Comparison of ENCODE assay signal across 10 cellular contexts in the genomic region with DNA sequence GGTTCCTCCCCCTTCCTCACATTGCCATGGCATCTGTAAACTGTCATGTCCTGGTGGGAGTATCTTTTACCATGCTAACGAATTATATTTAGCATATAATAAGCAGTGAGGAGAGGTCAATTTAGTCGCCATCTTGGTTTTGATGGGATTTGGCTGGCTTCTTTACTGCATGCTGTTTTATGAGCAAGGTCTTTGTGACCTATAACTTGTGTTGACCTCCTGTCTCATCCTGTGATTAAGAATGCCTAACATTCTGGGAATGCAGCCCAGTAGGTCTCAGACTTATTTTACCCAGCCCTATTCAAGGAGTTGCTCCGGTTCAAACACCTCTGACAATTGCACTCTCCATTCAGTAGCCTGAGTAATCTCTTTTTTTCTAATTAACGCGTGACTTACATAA. TPM values are rescaled to one million over a fixed set of nuclear protein-coding genes. Genes with fewer than 3 reads are reported as not detected.
DNase-seq lines count a peak whose midpoint lies in the region; ATAC-seq and TF ChIP-seq lines count a peak whose summit lies in the region.
"Had no signal": no experiment of that assay in that cellular context is flagged by ENCODE, and none has a peak within 500 bp of the region (broad histone marks: within the 10 kb centered on the region; RNA-seq: fewer than 3 reads in every experiment).

No MANE protein-coding gene starts in this region.

- H3K27ac ChIP-seq in CD4-positive, alpha-beta T cell (ENCODE audit: low read depth, low read length): no peak overlapping the region
- H3K27ac ChIP-seq in HUES6 (ENCODE audit: low read depth, low read length): peak overlapping the region; percentile 35; the same call in 1 of the 2 replicates
- H3K27ac ChIP-seq in right atrium auricular region: no peak overlapping the region

- peaks cover 40% of the 10 kb centered on the region for H3K4me1 Mint-ChIP-seq in CD4-positive, alpha-beta T cell (ENCODE audit: low read depth)
- peaks cover 49% of the 10 kb centered on the region for H3K4me1 Mint-ChIP-seq in brain

- H3K4me3 ChIP-seq in HUES6 (ENCODE audit: low read depth, low read length): peak overlapping the region; percentile 98
- no peak overlapping the region for H3K4me3 ChIP-seq in right atrium auricular region

- no peaks in the 10 kb centered on the region for H3K27me3 Mint-ChIP-seq in CD4-positive, alpha-beta T cell
- peaks cover 18% of the 10 kb centered on the region for H3K27me3 Mint-ChIP-seq in brain

- CTCF ChIA-PET in CD4-positive, alpha-beta T cell (lab: Charles Lee): no interaction called here

- DNase-seq in CD4-positive, alpha-beta T cell: no peak
- DNase-seq in kidney glomerular epithelial cell (lab: John Stamatoyannopoulos, UW): peak; percentile 10
- DNase-seq in hepatic stellate cell (ENCODE audit: low spot score): no peak
- no peak for DNase-seq in germinal center (ENCODE audit: low spot score)
- DNase-seq in right atrium auricular region (ENCODE audit: low spot score): no peak
- DNase-seq: activated gamma-delta T cell, NCI-H1105 had no signal

- TF ChIP-seq CTCF in CD4-positive, alpha-beta T cell (IDR thresholded peaks at IDR 0.05): no peak
- TF ChIP-seq CTCF in brain (conservative IDR thresholded peaks at IDR 0.05) (no peak), right atrium auricular region (IDR thresholded peaks at IDR 0.05) (no peak)

- H3K9ac ChIP-seq in HUES6 (ENCODE audit: low read length): peak overlapping the region; percentile 98

- no peak overlapping the region for H3K4me3 Mint-ChIP-seq in CD4-positive, alpha-beta T cell
- H3K4me3 Mint-ChIP-seq in brain: peak overlapping the region; percentile 95 to 99 (median 98)

- no peaks in the 10 kb centered on the region for H3K27me3 ChIP-seq in CD4-positive, alpha-beta T cell (ENCODE audit: control insufficient read depth, insufficient read depth, low read length)
- H3K27me3 ChIP-seq in HUES6 (ENCODE audit: control insufficient read depth, insufficient read depth, low read length) (no peaks in the 10 kb centered on the region), right atrium auricular region (no peaks in the 10 kb centered on the region)

- H3K9me3 ChIP-seq in CD4-positive, alpha-beta T cell (ENCODE audit: control insufficient read depth, low read length): no peaks in the 10 kb centered on the region
- H3K9me3 ChIP-seq in HUES6 (ENCODE audit: control insufficient read depth, insufficient read depth, low read depth, low read length): no peaks in the 10 kb centered on the region
- H3K9me3 ChIP-seq in right atrium auricular region: no peaks in the 10 kb centered on the region

- H3K4me1 ChIP-seq in HUES6 (ENCODE audit: control insufficient read depth, insufficient read depth, low read length): peaks cover 25% of the 10 kb centered on the region
- H3K4me1 ChIP-seq in right atrium auricular region: peaks cover 0 to 32% of the 10 kb centered on the region in 2 donors

- intact Hi-C loops in CD4-positive, alpha-beta T cell (cut with DNase I, micrococcal nuclease): loop anchor here in 1 of 2 experiments (10.0 kb wide), 2 partner anchors 451 to 979 kb away; a partner anchor contains a TSS

- no peak for ATAC-seq in CD4-positive, alpha-beta T cell (ENCODE audit: poor library complexity)
- ATAC-seq in GM18858 (IDR thresholded peaks at IDR 0.05; ENCODE audit: unreplicated experiment): no peak

- H3K36me3 ChIP-seq in HUES6 (ENCODE audit: control insufficient read depth, insufficient read depth, low read length): peaks cover 17% of the 10 kb centered on the region
- no peaks in the 10 kb centered on the region for H3K36me3 ChIP-seq in right atrium auricular region

- H3K27ac Mint-ChIP-seq in CD4-positive, alpha-beta T cell: peak overlapping the region; percentile 99
- peak overlapping the region; percentile 35 to 100 (median 64) for H3K27ac Mint-ChIP-seq in brain

- POLR2A ChIA-PET in CD4-positive, alpha-beta T cell (lab: Charles Lee): no interaction called here

- H3K9me3 Mint-ChIP-seq in CD4-positive, alpha-beta T cell: no peaks in the 10 kb centered on the region
- H3K9me3 Mint-ChIP-seq in brain: peaks cover 0 to 7% (median 0%) of the 10 kb centered on the region in 5 experiments

- peaks cover 22% of the 10 kb centered on the region for H3K36me3 Mint-ChIP-seq in CD4-positive, alpha-beta T cell (ENCODE audit: low read depth)
- H3K36me3 Mint-ChIP-seq in brain: peaks cover 21% of the 10 kb centered on the region

RNA-seq across cellular contexts. Expression of a gene that starts 2.1 kb away (rescaled TPM):
- total RNA-seq in CD4-positive, alpha-beta T cell: 100 to 1,000 TPM; 794 to 806 TPM
- 216 TPM for polyA plus RNA-seq in brain (ENCODE audit: insufficient read depth, low read depth, low replicate concordance)
- total RNA-seq in right atrium auricular region: 100 to 1,000 TPM; 272 to 383 TPM

RNA-seq across cellular contexts. Expression of a gene that starts 45.7 kb away (rescaled TPM):
- 1 to 10 TPM; 2.3 to 3.0 TPM for total RNA-seq in CD4-positive, alpha-beta T cell
- 32.4 TPM for polyA plus RNA-seq in brain (ENCODE audit: insufficient read depth, low read depth, low replicate concordance)
- total RNA-seq in right atrium auricular region: 100 to 1,000 TPM in 1 of 2 donors, 10 to 100 TPM in 1; 76.2 to 153 TPM

RNA-seq across cellular contexts. Expression of a gene that starts 55.3 kb away (rescaled TPM):
- 1 to 10 TPM; 7.2 to 9.2 TPM for total RNA-seq in CD4-positive, alpha-beta T cell
- polyA plus RNA-seq in brain (ENCODE audit: insufficient read depth, low read depth, low replicate concordance): 252 TPM
- 100 to 1,000 TPM in 1 of 2 donors, 10 to 100 TPM in 1; 85.1 to 150 TPM for total RNA-seq in right atrium auricular region

Comparison
In these comparisons a context has a peak if more than half of its experiments do, and no peak if none do; other contexts are left out.
1. RNA of a gene that starts 45.7 kb away (total RNA-seq): 76.2 to 153 TPM in right atrium auricular region; 2.3 to 3.0 TPM in CD4-positive, alpha-beta T cell; every median in the first group is over 10 times any median in the second.
2. RNA of a gene that starts 55.3 kb away (total RNA-seq): 85.1 to 150 TPM in right atrium auricular region; 7.2 to 9.2 TPM in CD4-positive, alpha-beta T cell; every median in the first group is over 4 times any median in the second.